In the genomic region with DNA sequence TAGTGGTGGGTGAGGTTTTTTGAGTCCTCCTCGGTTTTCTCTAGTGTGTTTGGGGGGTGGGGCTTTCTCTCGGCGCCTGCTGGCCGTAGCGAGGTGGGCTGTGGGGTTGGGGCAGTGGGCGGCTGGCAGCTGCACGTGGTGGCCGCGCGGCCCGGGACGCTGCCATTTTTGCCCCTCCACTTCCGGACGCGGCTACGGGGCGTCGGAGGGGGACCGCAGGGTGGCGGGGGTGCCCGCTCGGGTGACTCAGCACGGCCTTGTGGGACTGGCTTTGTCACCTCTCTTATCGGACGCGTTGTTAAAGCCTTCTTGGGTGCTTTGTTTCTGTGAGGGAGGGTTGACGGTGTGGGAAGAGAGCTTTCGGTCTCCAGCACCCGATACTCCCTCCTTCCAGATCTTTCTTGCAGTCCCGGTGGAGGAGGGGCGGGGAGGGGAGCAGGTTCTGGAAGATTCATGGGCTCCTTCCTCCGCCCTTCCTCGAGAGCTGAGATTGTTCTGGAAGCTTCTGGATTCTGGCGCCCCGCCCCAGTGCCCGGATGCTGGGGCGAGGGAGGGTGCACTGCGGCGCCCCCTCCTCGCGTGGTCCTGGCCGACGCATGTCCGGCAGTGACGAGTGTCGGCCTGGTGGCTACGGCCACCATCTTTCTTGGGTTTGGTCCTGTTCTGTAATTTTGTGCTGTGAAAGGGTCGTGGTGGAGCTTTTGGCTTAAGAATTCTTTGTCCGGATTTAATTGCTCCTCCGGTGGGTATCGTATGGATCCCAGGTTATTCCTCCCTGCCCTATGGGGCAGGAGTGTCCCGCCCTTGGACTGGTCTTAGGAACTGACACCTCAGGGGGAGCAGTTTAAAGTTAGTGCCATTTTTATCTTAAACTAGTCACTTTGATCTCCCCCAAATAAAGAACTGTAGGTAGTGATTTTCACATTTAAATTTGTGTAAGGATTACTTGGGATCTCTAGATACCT, we compare ENCODE assay signal across 1 cellular context.
A peak's percentile ranks its signal among the peaks of the same experiment; 100 is the strongest.
TF ChIP-seq lines count a peak whose summit lies in the region.

No MANE protein-coding gene starts in this region.

TF ChIP-seq in HepG2, 621 proteins besides CTCF, POLR2A, EP300 and RAD21 (continued from another document and continues in another):
- TF ChIP-seq TAF15 (IDR thresholded peaks at IDR 0.05; ENCODE audit: low read depth, low read length, poor library complexity, severe bottlenecking), result peak; percentile 51
- no peak for TF ChIP-seq SMARCE1 (IDR thresholded peaks at IDR 0.05; ENCODE audit: borderline replicate concordance)
- no peak for TF ChIP-seq ZNF839 (CRISPR knock-in tag; IDR thresholded peaks at IDR 0.05; ENCODE audit: borderline replicate concordance)
- TF ChIP-seq DPF2 (CRISPR knock-in tag; IDR thresholded peaks at IDR 0.05; ENCODE audit: borderline replicate concordance, low read depth), result no peak; the same call in 1 of the 2 replicates
- peak; percentile 86; the same call in 1 of the 2 replicates for TF ChIP-seq NAIF1 (CRISPR knock-in tag; IDR thresholded peaks at IDR 0.05; ENCODE audit: borderline replicate concordance)
- TF ChIP-seq STAG1 (CRISPR knock-in tag; IDR thresholded peaks at IDR 0.05), result no peak
- TF ChIP-seq KMT2B (CRISPR knock-in tag; IDR thresholded peaks at IDR 0.05), result no peak
- no peak; the same call in 1 of the 2 replicates for TF ChIP-seq ZFP37 (CRISPR knock-in tag; IDR thresholded peaks at IDR 0.05; ENCODE audit: borderline replicate concordance)
- no peak for TF ChIP-seq NPAS2 (CRISPR knock-in tag; IDR thresholded peaks at IDR 0.05; ENCODE audit: borderline replicate concordance)
- TF ChIP-seq ZNF678 (CRISPR knock-in tag; IDR thresholded peaks at IDR 0.05), result 0 out of 2 replicates have a peak, but pooled peaks have one; percentile 14
- TF ChIP-seq REL (CRISPR knock-in tag; conservative IDR thresholded peaks at IDR 0.05), result no peak
- 0 out of 2 replicates have a peak, but pooled peaks have one; percentile 9 for TF ChIP-seq SIN3A (IDR thresholded peaks at IDR 0.05; ENCODE audit: borderline replicate concordance, low read depth, low read length)
- TF ChIP-seq TCF7L2 (IDR thresholded peaks at IDR 0.05; ENCODE audit: low read depth, low read length), result no peak
- no peak for TF ChIP-seq ZNF7 (CRISPR knock-in tag; IDR thresholded peaks at IDR 0.05)
- TF ChIP-seq ZBTB49 (CRISPR knock-in tag; IDR thresholded peaks at IDR 0.05; ENCODE audit: borderline replicate concordance), result no peak
- TF ChIP-seq ZNF710 (CRISPR knock-in tag; IDR thresholded peaks at IDR 0.05; ENCODE audit: borderline replicate concordance), result no peak; the same call in 1 of the 2 replicates
- TF ChIP-seq NR2F6 (IDR thresholded peaks at IDR 0.05), result no peak
- TF ChIP-seq NR2F6 (CRISPR knock-in tag; IDR thresholded peaks at IDR 0.05), result no peak
- no peak; the same call in 1 of the 2 replicates for TF ChIP-seq ELF4 (CRISPR knock-in tag; IDR thresholded peaks at IDR 0.05; ENCODE audit: borderline replicate concordance)
- no peak; the same call in 1 of the 2 replicates for TF ChIP-seq USF2 (IDR thresholded peaks at IDR 0.05; ENCODE audit: low read depth, low read length)
- 0 out of 2 replicates have a peak, but pooled peaks have one; percentile 21 for TF ChIP-seq USF2 (CRISPR knock-in tag; IDR thresholded peaks at IDR 0.05; ENCODE audit: borderline replicate concordance)
- TF ChIP-seq ZNF142 (CRISPR knock-in tag; IDR thresholded peaks at IDR 0.05), result no peak
- TF ChIP-seq ZNF713 (CRISPR knock-in tag; IDR thresholded peaks at IDR 0.05), result no peak
- TF ChIP-seq ZNF879 (CRISPR knock-in tag; IDR thresholded peaks at IDR 0.05), result no peak
- TF ChIP-seq ZFP36 (IDR thresholded peaks at IDR 0.05; ENCODE audit: borderline replicate concordance, low read depth, low read length, partially characterized antibody), result no peak
- TF ChIP-seq ZNF691 (CRISPR knock-in tag; IDR thresholded peaks at IDR 0.05; ENCODE audit: borderline replicate concordance, low read depth), result no peak
- TF ChIP-seq, protein P1, sequence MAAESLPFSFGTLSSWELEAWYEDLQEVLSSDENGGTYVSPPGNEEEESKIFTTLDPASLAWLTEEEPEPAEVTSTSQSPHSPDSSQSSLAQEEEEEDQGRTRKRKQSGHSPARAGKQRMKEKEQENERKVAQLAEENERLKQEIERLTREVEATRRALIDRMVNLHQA (CRISPR knock-in tag; IDR thresholded peaks at IDR 0.05), result no peak
- TF ChIP-seq ZNF263 (CRISPR knock-in tag; IDR thresholded peaks at IDR 0.05), result no peak
- TF ChIP-seq, protein P2, sequence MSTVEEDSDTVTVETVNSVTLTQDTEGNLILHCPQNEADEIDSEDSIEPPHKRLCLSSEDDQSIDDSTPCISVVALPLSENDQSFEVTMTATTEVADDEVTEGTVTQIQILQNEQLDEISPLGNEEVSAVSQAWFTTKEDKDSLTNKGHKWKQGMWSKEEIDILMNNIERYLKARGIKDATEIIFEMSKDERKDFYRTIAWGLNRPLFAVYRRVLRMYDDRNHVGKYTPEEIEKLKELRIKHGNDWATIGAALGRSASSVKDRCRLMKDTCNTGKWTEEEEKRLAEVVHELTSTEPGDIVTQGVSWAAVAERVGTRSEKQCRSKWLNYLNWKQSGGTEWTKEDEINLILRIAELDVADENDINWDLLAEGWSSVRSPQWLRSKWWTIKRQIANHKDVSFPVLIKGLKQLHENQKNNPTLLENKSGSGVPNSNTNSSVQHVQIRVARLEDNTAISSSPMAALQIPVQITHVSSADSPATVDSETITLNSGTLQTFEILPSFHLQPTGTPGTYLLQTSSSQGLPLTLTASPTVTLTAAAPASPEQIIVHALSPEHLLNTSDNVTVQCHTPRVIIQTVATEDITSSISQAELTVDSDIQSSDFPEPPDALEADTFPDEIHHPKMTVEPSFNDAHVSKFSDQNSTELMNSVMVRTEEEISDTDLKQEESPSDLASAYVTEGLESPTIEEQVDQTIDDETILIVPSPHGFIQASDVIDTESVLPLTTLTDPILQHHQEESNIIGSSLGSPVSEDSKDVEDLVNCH (CRISPR knock-in tag; IDR thresholded peaks at IDR 0.05), result 0 out of 2 replicates have a peak, but pooled peaks have one; percentile 26
- TF ChIP-seq, protein P3, sequence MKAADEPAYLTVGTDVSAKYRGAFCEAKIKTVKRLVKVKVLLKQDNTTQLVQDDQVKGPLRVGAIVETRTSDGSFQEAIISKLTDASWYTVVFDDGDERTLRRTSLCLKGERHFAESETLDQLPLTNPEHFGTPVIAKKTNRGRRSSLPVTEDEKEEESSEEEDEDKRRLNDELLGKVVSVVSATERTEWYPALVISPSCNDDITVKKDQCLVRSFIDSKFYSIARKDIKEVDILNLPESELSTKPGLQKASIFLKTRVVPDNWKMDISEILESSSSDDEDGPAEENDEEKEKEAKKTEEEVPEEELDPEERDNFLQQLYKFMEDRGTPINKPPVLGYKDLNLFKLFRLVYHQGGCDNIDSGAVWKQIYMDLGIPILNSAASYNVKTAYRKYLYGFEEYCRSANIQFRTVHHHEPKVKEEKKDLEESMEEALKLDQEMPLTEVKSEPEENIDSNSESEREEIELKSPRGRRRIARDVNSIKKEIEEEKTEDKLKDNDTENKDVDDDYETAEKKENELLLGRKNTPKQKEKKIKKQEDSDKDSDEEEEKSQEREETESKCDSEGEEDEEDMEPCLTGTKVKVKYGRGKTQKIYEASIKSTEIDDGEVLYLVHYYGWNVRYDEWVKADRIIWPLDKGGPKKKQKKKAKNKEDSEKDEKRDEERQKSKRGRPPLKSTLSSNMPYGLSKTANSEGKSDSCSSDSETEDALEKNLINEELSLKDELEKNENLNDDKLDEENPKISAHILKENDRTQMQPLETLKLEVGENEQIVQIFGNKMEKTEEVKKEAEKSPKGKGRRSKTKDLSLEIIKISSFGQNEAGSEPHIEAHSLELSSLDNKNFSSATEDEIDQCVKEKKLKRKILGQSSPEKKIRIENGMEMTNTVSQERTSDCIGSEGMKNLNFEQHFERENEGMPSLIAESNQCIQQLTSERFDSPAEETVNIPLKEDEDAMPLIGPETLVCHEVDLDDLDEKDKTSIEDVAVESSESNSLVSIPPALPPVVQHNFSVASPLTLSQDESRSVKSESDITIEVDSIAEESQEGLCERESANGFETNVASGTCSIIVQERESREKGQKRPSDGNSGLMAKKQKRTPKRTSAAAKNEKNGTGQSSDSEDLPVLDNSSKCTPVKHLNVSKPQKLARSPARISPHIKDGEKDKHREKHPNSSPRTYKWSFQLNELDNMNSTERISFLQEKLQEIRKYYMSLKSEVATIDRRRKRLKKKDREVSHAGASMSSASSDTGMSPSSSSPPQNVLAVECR (CRISPR knock-in tag; IDR thresholded peaks at IDR 0.05; ENCODE audit: borderline replicate concordance), result peak; percentile 81
